Comparison of ENCODE assay signal across 21 cellular contexts in the genomic region with DNA sequence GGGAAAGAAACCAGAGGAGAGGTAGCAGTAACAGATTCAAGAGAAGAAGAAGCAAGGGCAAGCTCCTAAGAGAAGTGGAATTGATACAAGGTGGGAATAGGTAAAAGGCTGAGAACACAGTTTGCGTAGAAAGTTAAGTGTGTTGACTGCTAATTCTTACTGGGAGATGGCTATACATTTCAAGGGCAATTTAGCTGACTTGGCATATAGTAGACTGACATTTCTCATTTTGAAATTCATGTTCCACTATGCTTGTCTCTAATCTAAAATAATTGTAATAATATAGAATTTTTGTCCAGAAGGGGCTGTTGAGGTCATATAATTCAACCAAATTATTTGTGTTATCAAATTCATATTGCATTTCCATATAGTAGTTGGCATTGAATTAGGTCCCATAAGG.
"Had no signal": no experiment of that assay in that cellular context is flagged by ENCODE, and none has a peak within 500 bp of the region (broad histone marks: within the 10 kb centered on the region; RNA-seq: fewer than 3 reads in every experiment).

No MANE protein-coding gene starts in this region.

- H3K27ac ChIP-seq: RWPE1, SJCRH30 had no signal

- H3K27ac Mint-ChIP-seq: T-helper 17 cell had no signal

- H3K36me3 ChIP-seq: SJCRH30 had no signal

- H3K9me3 ChIP-seq: SJCRH30 had no signal

- H3K27me3 ChIP-seq: SJCRH30 had no signal

- H3K4me3 Mint-ChIP-seq: T-helper 17 cell had no signal

- DNase-seq: Kasumi-1, KG1, MV-4-11, NCI-H1048, NCI-H1105, NCI-H1417, NCI-H146, NCI-H1694 treated with DMSO at 0.1 percent for 48 hours, NCI-H1930, NCI-H2081, NCI-H2107, NCI-H2227 treated with DMSO at 0.1 percent for 48 hours, NCI-H524, NCI-H526 treated with DMSO at 0.1 percent for 48 hours, NCI-H774, PC-3, SHP77, SJCRH30, T-helper 1 cell, T-helper 17 cell had no signal

- H3K27me3 Mint-ChIP-seq: T-helper 17 cell had no signal

- H3K4me3 ChIP-seq: SJCRH30 had no signal

- H3K4me1 Mint-ChIP-seq: T-helper 17 cell had no signal
